In genomic region chr16:19131809-19132777, GRCh38 we compare ENCODE assay signal across 12 cellular contexts. TPM values are rescaled to one million over a fixed set of nuclear protein-coding genes. Genes with fewer than 3 reads are reported as not detected.
DNase-seq lines count a peak whose midpoint lies in the region; ATAC-seq, FAIRE-seq and TF ChIP-seq lines count a peak whose summit lies in the region.
"Had no signal": no experiment of that assay in that cellular context is flagged by ENCODE, and none has a peak within 500 bp of the region (broad histone marks: within the 10 kb centered on the region; RNA-seq: fewer than 3 reads in every experiment).

No MANE protein-coding gene starts in this region.

- ATAC-seq in HCT116 = no peak
- 0 out of 3 replicates have a peak, but pooled peaks have one; percentile 9 for ATAC-seq in GM12878
- no peak for ATAC-seq in HepG2
- ATAC-seq in GM18873 (IDR thresholded peaks at IDR 0.05; ENCODE audit: low FRiP score, unreplicated experiment) = no peak
- no peak for ATAC-seq in GM21717 (IDR thresholded peaks at IDR 0.05; ENCODE audit: unreplicated experiment)

- POLR2A ChIA-PET in HCT116 (lab: Charles Lee) (interaction anchor here (1.2 to 1.6 kb wide), 4 partner anchors 8 to 37 kb away, joined by 3 to 6 read pairs (median 5); no protein-coding TSS in a partner anchor), GM12878 (lab: Charles Lee) (no interaction called here), HepG2 (lab: Yijun Ruan, JAX) (interaction anchor here (0.9 to 2.0 kb wide), 2 partner anchors 9 to 331 kb away, joined by 3 to 5 read pairs; partner anchors contain the start of gene ARL6IP1)

- H2AFZ ChIP-seq in HCT116 (ENCODE audit: low read depth, low read length, poor library complexity, severe bottlenecking) = no peak overlapping the region
- H2AFZ ChIP-seq in GM12878 (ENCODE audit: control insufficient read depth, low read depth, low read length) = no peak overlapping the region; the same call in none of the 2 replicates
- no peak overlapping the region for H2AFZ ChIP-seq in HepG2 (ENCODE audit: low read length)

- H3K27me3 ChIP-seq in HCT116 (ENCODE audit: insufficient read depth, low read length) = no peaks in the 10 kb centered on the region
- no peaks in the 10 kb centered on the region for H3K27me3 ChIP-seq in GM12878 (replicated peaks in 1 of 2; ENCODE audit: control insufficient read depth in 2 of 2, insufficient read depth in 2 of 2, low read length in 1 of 2)
- H3K27me3 ChIP-seq in HepG2 (ENCODE audit: control insufficient read depth in 1 of 2, insufficient read depth in 2 of 2, low read length in 2 of 2) = peaks cover 0 to 16% of the 10 kb centered on the region in 2 experiments; a peak in 3 of 5 replicates
- H3K27me3 ChIP-seq in subcutaneous abdominal adipose tissue (ENCODE audit: control insufficient read depth in 5 of 5, insufficient read depth in 4 of 5, low read length in 5 of 5) = no peaks in the 10 kb centered on the region

- 0 out of 2 replicates have a peak overlapping the region, but pooled peaks have one; percentile 44 for H3K9ac ChIP-seq in HCT116 (ENCODE audit: low read length)
- H3K9ac ChIP-seq in GM12878 (ENCODE audit: control insufficient read depth, insufficient read depth, low read length) = no peak overlapping the region
- H3K9ac ChIP-seq in HepG2 (ENCODE audit: insufficient read depth, low read depth, low read length) = no peak overlapping the region
- peak overlapping the region in 2 of 5 donors; percentile 4 to 27 for H3K9ac ChIP-seq in subcutaneous abdominal adipose tissue (ENCODE audit: low read length in 5 of 5)

- peak overlapping the region; percentile 78 for H3K4me2 ChIP-seq in HCT116 (ENCODE audit: low read length)
- H3K4me2 ChIP-seq in GM12878 (ENCODE audit: control insufficient read depth, insufficient read depth) = no peak overlapping the region; the same call in 1 of the 2 replicates
- H3K4me2 ChIP-seq in HepG2 (ENCODE audit: low read depth, low read length) = 0 out of 2 replicates have a peak overlapping the region, but pooled peaks have one; percentile 14

- H3K4me1 ChIP-seq in HCT116 (ENCODE audit: control insufficient read depth in 1 of 2, insufficient read depth in 2 of 2, low read length in 2 of 2) (peaks cover 60 to 70% of the 10 kb centered on the region in 2 experiments), GM12878 (ENCODE audit: control insufficient read depth, insufficient read depth, low read length) (peaks cover 64% of the 10 kb centered on the region), HepG2 (ENCODE audit: insufficient read depth, low read length) (peaks cover 34% of the 10 kb centered on the region), subcutaneous abdominal adipose tissue (ENCODE audit: control insufficient read depth in 5 of 5, insufficient read depth in 5 of 5, low read length in 5 of 5) (peaks cover 13 to 71% (median 54%) of the 10 kb centered on the region in 5 donors)

- no peaks in the 10 kb centered on the region for H3K79me2 ChIP-seq in HCT116 (ENCODE audit: insufficient read depth, low read length)
- no peaks in the 10 kb centered on the region for H3K79me2 ChIP-seq in GM12878 (ENCODE audit: control insufficient read depth, insufficient read depth, low read length)
- H3K79me2 ChIP-seq in HepG2 (ENCODE audit: insufficient read depth, low read length) = no peaks in the 10 kb centered on the region

- H4K20me1 ChIP-seq in HCT116 (ENCODE audit: insufficient read depth) = no peaks in the 10 kb centered on the region
- no peaks in the 10 kb centered on the region for H4K20me1 ChIP-seq in GM12878 (ENCODE audit: control insufficient read depth, insufficient read depth)
- H4K20me1 ChIP-seq in HepG2 (ENCODE audit: insufficient read depth, low read length) = no peaks in the 10 kb centered on the region

- WGBS in GM12878 (ENCODE audit: insufficient coverage, insufficient replicate concordance, low lambda C conversion rate, missing lambda C conversion rate) = 24% methylated on average over 4 of the region's 4 CpGs
- WGBS in HepG2 (ENCODE audit: low lambda C conversion rate) = 74% methylated on average over 4 of the region's 4 CpGs

- CTCF ChIA-PET in HCT116 (lab: Charles Lee) (interaction anchor here (2.0 kb wide), 1 partner anchor 48 kb away, joined by 4 read pairs; no protein-coding TSS in a partner anchor), GM12878 (lab: Yijun Ruan, JAX) (interaction anchor here (0.9 to 2.2 kb wide), 4 partner anchors 15 to 48 kb away, joined by 4 to 6 read pairs (median 4); no protein-coding TSS in a partner anchor), HepG2 (lab: Yijun Ruan, JAX; ENCODE audit: low intra/inter-chr PET ratio, low total read pairs) (no interaction called here)

- no peaks in the 10 kb centered on the region for H3K9me3 ChIP-seq in HCT116 (ENCODE audit: control insufficient read depth in 1 of 2, insufficient read depth in 1 of 2, low read depth in 1 of 2, low read length in 2 of 2)
- H3K9me3 ChIP-seq in GM12878 (replicated peaks; ENCODE audit: control insufficient read depth, insufficient read depth, low read length) = no peaks in the 10 kb centered on the region; the same call in 2 of the 3 replicates
- H3K9me3 ChIP-seq in HepG2 (ENCODE audit: low read length) = no peaks in the 10 kb centered on the region
- H3K9me3 ChIP-seq in subcutaneous abdominal adipose tissue (ENCODE audit: control insufficient read depth in 5 of 5, low read length in 5 of 5) = no peaks in the 10 kb centered on the region

- H3K9me2 ChIP-seq in HCT116 (ENCODE audit: insufficient read depth) = no peaks in the 10 kb centered on the region

- TF ChIP-seq RAD21 in HCT116 (IDR thresholded peaks at IDR 0.05; ENCODE audit: low read depth) = no peak
- TF ChIP-seq RAD21 in GM12878 (IDR thresholded peaks at IDR 0.05; ENCODE audit: insufficient read depth, low read depth, low read length) = no peak
- TF ChIP-seq RAD21 in HepG2 (CRISPR knock-in tag; IDR thresholded peaks at IDR 0.05) = no peak

- RAD21 ChIA-PET in HCT116 (lab: Charles Lee; ENCODE audit: low non-redundant PET in 1 of 2, low total read pairs in 2 of 2, uncharacterized antibody in 2 of 2, unreplicated experiment in 2 of 2) = no interaction called here
- RAD21 ChIA-PET in GM12878 (lab: Charles Lee; ENCODE audit: unreplicated experiment) = interaction anchor here (0.8 to 1.4 kb wide), 3 partner anchors 14 to 49 kb away, joined by 3 to 4 read pairs (median 3); no protein-coding TSS in a partner anchor

- in situ Hi-C loops in GM12878 (cut with MboI) (no loop called here), HepG2 (cut with HindIII; ENCODE audit: extremely low pct_ligation_motif_present, low pct_unique_long_range_greater_than_20kb) (no loop called here)

- no peak overlapping the region for H3K4me3 ChIP-seq in HCT116 (replicated peaks in 1 of 2; ENCODE audit: low read depth in 1 of 2, low read length in 2 of 2)
- H3K4me3 ChIP-seq in GM12878 = no peak overlapping the region
- H3K4me3 ChIP-seq in HepG2 (replicated peaks in 1 of 3; ENCODE audit: insufficient read depth in 1 of 3, low read depth in 2 of 3, low read length in 3 of 3) = no peak overlapping the region
- H3K4me3 ChIP-seq in subcutaneous abdominal adipose tissue (ENCODE audit: low read depth in 1 of 5, low read length in 5 of 5) = peak overlapping the region in 2 of 5 donors; percentile 4 to 41

- H3K27ac ChIP-seq in HCT116 (ENCODE audit: low read depth, low read length) = peak overlapping the region; percentile 80
- H3K27ac ChIP-seq in GM12878 (ENCODE audit: control insufficient read depth, insufficient read depth) = peak overlapping the region; percentile 29; the same call in 1 of the 2 replicates
- no peak overlapping the region for H3K27ac ChIP-seq in HepG2 (ENCODE audit: extremely low read length, insufficient read depth, low read length)
- H3K27ac ChIP-seq in subcutaneous abdominal adipose tissue (ENCODE audit: low read depth, low read length) = peak overlapping the region; percentile 53

- TF ChIP-seq POLR2A in HCT116 (IDR thresholded peaks at IDR 0.05; ENCODE audit: borderline replicate concordance, extremely low read depth, insufficient read depth, insufficient read length) (no peak), GM12878 (IDR thresholded peaks at IDR 0.05; ENCODE audit: low read depth, low read length) (no peak), HepG2 (IDR thresholded peaks at IDR 0.05; ENCODE audit: insufficient read depth in 1 of 2, low read depth in 2 of 2, low read length in 2 of 2) (no peak)

- TF ChIP-seq EP300 in GM12878 (IDR thresholded peaks at IDR 0.05; ENCODE audit: borderline replicate concordance in 1 of 2, control insufficient read depth in 1 of 2, low read depth in 2 of 2, low read length in 2 of 2) (no peak), HepG2 (IDR thresholded peaks at IDR 0.05; ENCODE audit: low read depth in 2 of 2, low read length in 2 of 2) (no peak), HepG2 (CRISPR knock-in tag; IDR thresholded peaks at IDR 0.05; ENCODE audit: borderline replicate concordance) (no peak)

- no TSS peak for BruUV-seq in HCT116 (replicated peaks; lab: Mats Ljungman, UMichigan)
- no TSS peak for BruUV-seq in GM12878 (replicated peaks; lab: Mats Ljungman, UMichigan)
- BruUV-seq in HepG2 (replicated peaks; lab: Mats Ljungman, UMichigan) = no TSS peak

- intact Hi-C loops in HCT116 (cut with micrococcal nuclease) = no loop called here
- intact Hi-C loops in GM12878 (cut with micrococcal nuclease; ENCODE audit: unreplicated experiment) = loop anchor here (2.0 kb wide), 1 partner anchor 17 kb away; no protein-coding TSS in a partner anchor
- intact Hi-C loops in HepG2 (cut with micrococcal nuclease; ENCODE audit: unreplicated experiment) = no loop called here

- no peak for FAIRE-seq in GM12878 (lab: Jason Lieb, UNC)
- FAIRE-seq in HepG2 (lab: Jason Lieb, UNC) = no peak
- FAIRE-seq: bronchial epithelial cell, GM19239 had no signal

- H3K36me3 ChIP-seq in HCT116 (ENCODE audit: control insufficient read depth in 1 of 2, insufficient read depth in 2 of 2, low read length in 2 of 2) (no peaks in the 10 kb centered on the region), GM12878 (ENCODE audit: control insufficient read depth in 2 of 2, insufficient read depth in 2 of 2, low read length in 1 of 2) (no peaks in the 10 kb centered on the region), HepG2 (replicated peaks in 1 of 2; ENCODE audit: control insufficient read depth in 1 of 2, insufficient read depth in 2 of 2, low read length in 2 of 2) (no peaks in the 10 kb centered on the region), subcutaneous abdominal adipose tissue (ENCODE audit: control insufficient read depth in 5 of 5, insufficient read depth in 5 of 5, low read length in 5 of 5) (no peaks in the 10 kb centered on the region)

- no peak for DNase-seq in HCT116 (ENCODE audit: low read depth, low spot score)
- no peak for DNase-seq in GM12878 (ENCODE audit: low read depth, low spot score)
- DNase-seq in HepG2 (ENCODE audit: low spot score) = no peak
- no peak for DNase-seq in NCI-H226
- DNase-seq: activated CD8-positive, alpha-beta memory T cell treated with anti-CD3 and anti-CD28 coated beads, Interleukin-2, amount 50 U/mL, for 4 hours; GDM1; stimulated activated CD8-positive, alpha-beta memory T cell treated with anti-CD3 and anti-CD28 coated beads, Interleukin-4, amount 100 ng/mL, for 48 hours had no signal

- SMC1A ChIA-PET in GM12878 (lab: Charles Lee; ENCODE audit: uncharacterized antibody, unreplicated experiment) = interaction anchor here (1.1 to 7.3 kb wide), 4 partner anchors 14 to 123 kb away, joined by 3 to 60 read pairs (median 3); no protein-coding TSS in a partner anchor

- TF ChIP-seq CTCF in HCT116 (IDR thresholded peaks at IDR 0.05 in 2 of 3, conservative IDR thresholded peaks at IDR 0.05 in 1 of 3; ENCODE audit: borderline replicate concordance in 1 of 3, insufficient read depth in 1 of 3, low read depth in 2 of 3, low read length in 2 of 3) (no peak), GM12878 (IDR thresholded peaks at IDR 0.05 in 2 of 3, conservative IDR thresholded peaks at IDR 0.05 in 1 of 3; ENCODE audit: control insufficient read depth in 2 of 3, extremely low read depth in 1 of 3, insufficient read depth in 1 of 3, low read depth in 3 of 3, low read length in 3 of 3) (no peak), HepG2 (CRISPR knock-in tag; IDR thresholded peaks at IDR 0.05) (no peak)

RNA-seq across cellular contexts. Expression of gene ITPRIPL2, which starts 18.3 kb away (rescaled TPM):
- total RNA-seq in HCT116 (2021; ENCODE audit: unreplicated experiment) (67.9 TPM), GM12878 (2014; rRNA removed) (5.1 and 5.7 TPM in 2 replicates), GM12878 (2014; rRNA removed; fragmentation: Illumina TruSeq; extraction: Trizol) (4.4 and 4.5 TPM in 2 replicates), GM12878 (2021) (14.3 and 14.7 TPM in 2 replicates), HepG2 (2016; rRNA removed; fragmentation: Illumina TruSeq; extraction: Trizol) (11.7 and 12.6 TPM in 2 replicates)
- polyA plus RNA-seq in HCT116 (2012) = 22.8 and 25.2 TPM in 2 replicates
- total RNA-seq in GM12878 (2013; cell fraction: nucleolus; rRNA removed) = 23.0 and 26.1 TPM in 2 replicates
- polyA plus RNA-seq in GM12878 (2011; ENCODE audit: low read depth) = 1.5 TPM
- polyA plus RNA-seq in GM12878 (2011; rRNA removed) (3.0 and 3.7 TPM in 2 replicates), GM12878 (2014; fragmentation: Illumina TruSeq; extraction: Trizol) (4.0 and 5.4 TPM in 2 replicates), GM12878 (2014; fragmentation: Nextera tagmentation; extraction: Ambion mirVana) (under 1 TPM; 0.48 to 0.68 TPM), GM12878 (2014; rRNA removed) (4.3 and 5.1 TPM in 2 replicates), GM12878 (2016; fragmentation: Nextera tagmentation; extraction: Ambion mirVana) (1 to 10 TPM in 1 of 2 experiments, under 1 TPM in 1; 0.57 to 1.7 TPM), HepG2 (2011; rRNA removed) (5.9 and 7.6 TPM in 2 replicates)
- 2.1 and 3.3 TPM in 2 replicates for polyA plus RNA-seq in GM12878 (2011; cell fraction: cytosol; rRNA removed)
- polyA plus RNA-seq in GM12878 (2011; cell fraction: nucleus; rRNA removed) = 3.3 and 3.7 TPM in 2 replicates
- 2.3 and 3.1 TPM in 2 replicates for polyA plus RNA-seq in GM12878 (2012)
- polyA minus RNA-seq in GM12878 (2011; rRNA and poly(A)+ RNA removed) = 3.0 and 4.4 TPM in 2 replicates
- 3.7 and 4.2 TPM in 2 replicates for polyA minus RNA-seq in GM12878 (2011; cell fraction: cytosol; rRNA and poly(A)+ RNA removed)
- 3.0 and 5.2 TPM in 2 replicates for polyA minus RNA-seq in GM12878 (2011; cell fraction: nucleus; rRNA and poly(A)+ RNA removed)
- 1.3 and 1.4 TPM in 2 replicates for total RNA-seq in HepG2 (2016; cell fraction: cytosol; rRNA removed; fragmentation: Illumina TruSeq; extraction: Trizol; ENCODE audit: low read depth)
- 9.9 and 12.5 TPM in 2 replicates for total RNA-seq in HepG2 (2016; cell fraction: insoluble cytoplasmic fraction; rRNA removed; fragmentation: Illumina TruSeq; extraction: Trizol)
- total RNA-seq in HepG2 (2016; cell fraction: membrane; rRNA removed; fragmentation: Illumina TruSeq; extraction: Trizol) = 6.5 and 6.9 TPM in 2 replicates
- 12.3 and 13.3 TPM in 2 replicates for total RNA-seq in HepG2 (2016; cell fraction: nucleus; rRNA removed; fragmentation: Illumina TruSeq; extraction: Trizol)
- polyA plus RNA-seq in HepG2 (2011; cell fraction: cytosol; rRNA removed) = 5.4 and 6.5 TPM in 2 replicates
- polyA plus RNA-seq in HepG2 (2011; cell fraction: nucleus; rRNA removed) = 13.1 and 13.2 TPM in 2 replicates
- 4.2 and 5.8 TPM in 2 replicates for polyA plus RNA-seq in HepG2 (2012)
- 0.55 and 0.58 TPM in 2 replicates for polyA plus RNA-seq in HepG2 (2016; cell fraction: cytosol; fragmentation: Illumina TruSeq; extraction: Trizol; ENCODE audit: low read depth)
- polyA plus RNA-seq in HepG2 (2016; cell fraction: insoluble cytoplasmic fraction; fragmentation: Illumina TruSeq; extraction: Trizol; ENCODE audit: low read depth) = 4.7 and 5.5 TPM in 2 replicates
- polyA plus RNA-seq in HepG2 (2016; cell fraction: membrane; fragmentation: Illumina TruSeq; extraction: Trizol; ENCODE audit: low read depth) = 1.4 and 1.5 TPM in 2 replicates
- polyA plus RNA-seq in HepG2 (2016; cell fraction: nucleus; fragmentation: Illumina TruSeq; extraction: Trizol; ENCODE audit: insufficient read depth, low read depth) = 10.7 and 12.0 TPM in 2 replicates
- polyA minus RNA-seq in HepG2 (2011; rRNA and poly(A)+ RNA removed; ENCODE audit: low replicate concordance) = 13.8 and 32.7 TPM in 2 replicates
- 17.7 TPM in 2 replicates for polyA minus RNA-seq in HepG2 (2011; cell fraction: cytosol; rRNA and poly(A)+ RNA removed)
- 13.6 and 16.7 TPM in 2 replicates for polyA minus RNA-seq in HepG2 (2011; cell fraction: nucleus; rRNA and poly(A)+ RNA removed)

RNA-seq across cellular contexts. Expression of gene SYT17, which starts 35.9 kb away (rescaled TPM):
- total RNA-seq in HCT116 (2021; ENCODE audit: unreplicated experiment) (10.3 TPM), GM12878 (2014; rRNA removed) (5.7 and 6.2 TPM in 2 replicates), GM12878 (2014; rRNA removed; fragmentation: Illumina TruSeq; extraction: Trizol) (4.1 and 5.8 TPM in 2 replicates), GM12878 (2021) (3.8 and 4.0 TPM in 2 replicates), HepG2 (2016; rRNA removed; fragmentation: Illumina TruSeq; extraction: Trizol) (0.14 TPM in 1 of 2 replicates, not detected in the other)
- polyA plus RNA-seq in HCT116 (2012) = 10.5 and 12.9 TPM in 2 replicates
- total RNA-seq in GM12878 (2013; cell fraction: nucleolus; rRNA removed) = 24.8 and 37.1 TPM in 2 replicates
- polyA plus RNA-seq in GM12878 (2011; ENCODE audit: low read depth) = 0.72 TPM
- polyA plus RNA-seq in GM12878 (2011; rRNA removed) (3.2 and 4.3 TPM in 2 replicates), GM12878 (2014; fragmentation: Illumina TruSeq; extraction: Trizol) (3.3 and 5.3 TPM in 2 replicates), GM12878 (2014; fragmentation: Nextera tagmentation; extraction: Ambion mirVana) (10 to 100 TPM; 10.2 to 12.3 TPM), GM12878 (2014; rRNA removed) (5.6 and 8.2 TPM in 2 replicates), GM12878 (2016; fragmentation: Nextera tagmentation; extraction: Ambion mirVana) (1 to 10 TPM; 3.7 to 4.7 TPM), HepG2 (2011; rRNA removed) (0.44 and 0.85 TPM in 2 replicates)
- polyA plus RNA-seq in GM12878 (2011; cell fraction: cytosol; rRNA removed) = 4.5 and 6.0 TPM in 2 replicates
- polyA plus RNA-seq in GM12878 (2011; cell fraction: nucleus; rRNA removed) = 6.6 TPM in 2 replicates
- 3.6 and 5.8 TPM in 2 replicates for polyA plus RNA-seq in GM12878 (2012)
- 4.5 and 6.9 TPM in 2 replicates for polyA minus RNA-seq in GM12878 (2011; rRNA and poly(A)+ RNA removed)
- polyA minus RNA-seq in GM12878 (2011; cell fraction: cytosol; rRNA and poly(A)+ RNA removed) = 1.1 and 2.2 TPM in 2 replicates
- 3.6 and 7.7 TPM in 2 replicates for polyA minus RNA-seq in GM12878 (2011; cell fraction: nucleus; rRNA and poly(A)+ RNA removed)
- total RNA-seq in HepG2 (2016; cell fraction: cytosol; rRNA removed; fragmentation: Illumina TruSeq; extraction: Trizol; ENCODE audit: low read depth) = not detected in 2 replicates
- total RNA-seq in HepG2 (2016; cell fraction: insoluble cytoplasmic fraction; rRNA removed; fragmentation: Illumina TruSeq; extraction: Trizol) = not detected in 2 replicates
- total RNA-seq in HepG2 (2016; cell fraction: membrane; rRNA removed; fragmentation: Illumina TruSeq; extraction: Trizol) = not detected in 2 replicates
- total RNA-seq in HepG2 (2016; cell fraction: nucleus; rRNA removed; fragmentation: Illumina TruSeq; extraction: Trizol) = 0.34 TPM in 1 of 2 replicates, not detected in the other
- 0.12 and 0.22 TPM in 2 replicates for polyA plus RNA-seq in HepG2 (2011; cell fraction: cytosol; rRNA removed)
- 0.50 and 1.0 TPM in 2 replicates for polyA plus RNA-seq in HepG2 (2011; cell fraction: nucleus; rRNA removed)
- polyA plus RNA-seq in HepG2 (2012) = 0.07 TPM in 1 of 2 replicates, not detected in the other
- 0.08 TPM in 1 of 2 replicates, not detected in the other for polyA plus RNA-seq in HepG2 (2016; cell fraction: cytosol; fragmentation: Illumina TruSeq; extraction: Trizol; ENCODE audit: low read depth)
- polyA plus RNA-seq in HepG2 (2016; cell fraction: insoluble cytoplasmic fraction; fragmentation: Illumina TruSeq; extraction: Trizol; ENCODE audit: low read depth) = not detected in 2 replicates
- polyA plus RNA-seq in HepG2 (2016; cell fraction: membrane; fragmentation: Illumina TruSeq; extraction: Trizol; ENCODE audit: low read depth) = 0.16 TPM in 1 of 2 replicates, not detected in the other
- 0.67 TPM in 1 of 2 replicates, not detected in the other for polyA plus RNA-seq in HepG2 (2016; cell fraction: nucleus; fragmentation: Illumina TruSeq; extraction: Trizol; ENCODE audit: insufficient read depth, low read depth)
- 0.56 and 0.72 TPM in 2 replicates for polyA minus RNA-seq in HepG2 (2011; rRNA and poly(A)+ RNA removed; ENCODE audit: low replicate concordance)
- polyA minus RNA-seq in HepG2 (2011; cell fraction: cytosol; rRNA and poly(A)+ RNA removed) = not detected in 2 replicates
- 0.13 and 1.1 TPM in 2 replicates for polyA minus RNA-seq in HepG2 (2011; cell fraction: nucleus; rRNA and poly(A)+ RNA removed)
